In the genomic region with DNA sequence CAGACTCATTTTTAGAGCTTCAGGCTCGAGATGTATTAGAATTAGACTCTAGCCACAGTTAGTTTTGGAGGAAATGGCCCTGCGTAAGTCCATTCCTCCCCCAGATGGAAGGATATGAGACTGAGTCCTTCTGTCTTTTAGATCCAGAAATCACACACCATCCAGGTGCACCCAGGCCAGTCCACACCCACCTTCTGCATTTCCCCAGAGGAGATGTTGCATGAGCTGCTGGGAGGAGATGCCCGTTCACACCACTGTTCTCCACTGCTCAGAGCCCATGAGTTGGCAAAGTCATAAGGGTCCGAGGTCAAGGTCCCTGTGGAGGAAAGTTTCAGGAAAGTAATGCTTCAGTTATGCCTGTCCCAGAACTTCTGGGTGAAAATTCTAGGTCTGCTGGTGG, we compare ENCODE assay signal across 14 cellular contexts. TPM values are rescaled to one million over a fixed set of nuclear protein-coding genes. Genes with fewer than 3 reads are reported as not detected.
DNase-seq lines count a peak whose midpoint lies in the region; ATAC-seq and TF ChIP-seq lines count a peak whose summit lies in the region.
"Had no signal": no experiment of that assay in that cellular context is flagged by ENCODE, and none has a peak within 500 bp of the region (broad histone marks: within the 10 kb centered on the region; RNA-seq: fewer than 3 reads in every experiment).

No MANE protein-coding gene starts in this region.

- H3K27me3 ChIP-seq in IMR-90 (ENCODE audit: control insufficient read depth, insufficient read depth, low read length) (no peaks in the 10 kb centered on the region), endodermal cell (ENCODE audit: control insufficient read depth, insufficient read depth, low read length, poor library complexity, severe bottlenecking) (no peaks in the 10 kb centered on the region), neuronal stem cell (ENCODE audit: control insufficient read depth in 3 of 3, insufficient read depth in 3 of 3, low read depth in 1 of 3, low read length in 3 of 3) (no peaks in the 10 kb centered on the region), spleen (replicated peaks in 1 of 7) (peaks cover 0 to 22% (median 0%) of the 10 kb centered on the region in 7 donors)

- no peak for ATAC-seq in IMR-90 (ENCODE audit: low read depth)
- no peak for ATAC-seq in GM18498 (IDR thresholded peaks at IDR 0.05; ENCODE audit: unreplicated experiment)

- no peak for TF ChIP-seq CTCF in IMR-90 (conservative IDR thresholded peaks at IDR 0.05; ENCODE audit: low read depth, low read length)
- TF ChIP-seq CTCF in endodermal cell (conservative IDR thresholded peaks at IDR 0.05): no peak
- no peak for TF ChIP-seq CTCF in spleen (IDR thresholded peaks at IDR 0.05 in 8 of 11, conservative IDR thresholded peaks at IDR 0.05 in 3 of 11)

- H3K27ac ChIP-seq in IMR-90 (ENCODE audit: insufficient read depth, low read length): no peak overlapping the region
- no peak overlapping the region for H3K27ac ChIP-seq in endodermal cell (ENCODE audit: low read depth, low read length)
- H3K27ac ChIP-seq in neuronal stem cell (replicated peaks; ENCODE audit: low read length): no peak overlapping the region
- H3K27ac ChIP-seq in spleen: no peak overlapping the region
- H3K27ac ChIP-seq: C4-2B, GM23248 had no signal

- no peak overlapping the region for H3K4me2 ChIP-seq in IMR-90 (ENCODE audit: low read depth, low read length)
- H3K4me2 ChIP-seq in neuronal stem cell (ENCODE audit: insufficient read depth, low read length, poor library complexity, severe bottlenecking): no peak overlapping the region

- H2BK20ac ChIP-seq in IMR-90 (ENCODE audit: low read depth, low read length): 0 out of 2 replicates have a peak overlapping the region, but pooled peaks have one; percentile 8

- no peak for TF ChIP-seq RAD21 in IMR-90 (IDR thresholded peaks at IDR 0.05; ENCODE audit: low read length)

- peaks cover 87% of the 10 kb centered on the region for H3K36me3 Mint-ChIP-seq in endodermal cell (ENCODE audit: low read depth)
- H3K36me3 Mint-ChIP-seq: CD4-positive, alpha-beta memory T cell had no signal

- TF ChIP-seq POLR2A in IMR-90 (IDR thresholded peaks at IDR 0.05; ENCODE audit: low read depth, low read length) (no peak), spleen (IDR thresholded peaks at IDR 0.05) (no peak)

- DNase-seq in IMR-90 (no peak), endodermal cell (peak; percentile 28), neuronal stem cell (ENCODE audit: low spot score) (no peak), spleen (peak; percentile 10), GF-D8 (lab: John Stamatoyannopoulos, UW) (no peak), COR-L47 (lab: John Stamatoyannopoulos, UW) (no peak)
- DNase-seq: ACHN; Calu3; CD4-positive, alpha-beta memory T cell; DMS79 treated with DMSO at 0.1 percent for 48 hours; GM23248 had no signal

- no CpG with 5 or more reads among the region's 4 CpGs for WGBS in IMR-90 (ENCODE audit: extremely low coverage in 2 of 2, insufficient read length in 1 of 2), 2 experiments
- 91 to 93% methylated on average over 2 to 4 of the region's 4 CpGs for WGBS in endodermal cell (ENCODE audit: insufficient coverage in 1 of 2, insufficient read length in 1 of 2), 2 experiments
- no CpG with 5 or more reads among the region's 4 CpGs for WGBS in neuronal stem cell (ENCODE audit: extremely low coverage in 2 of 2, insufficient read length in 2 of 2, insufficient replicate concordance in 1 of 2), 2 donors
- 77 to 84% (median 80%) methylated on average over 4 of the region's 4 CpGs for WGBS in spleen, 5 donors

- no peaks in the 10 kb centered on the region for H3K9me3 ChIP-seq in IMR-90 (ENCODE audit: control insufficient read depth, insufficient read depth, low read length)
- H3K9me3 ChIP-seq in endodermal cell (ENCODE audit: control insufficient read depth, low read length): no peaks in the 10 kb centered on the region
- H3K9me3 ChIP-seq in neuronal stem cell (replicated peaks in 1 of 2; ENCODE audit: control insufficient read depth in 2 of 2, insufficient read depth in 1 of 2, low read depth in 1 of 2, low read length in 2 of 2): no peaks in the 10 kb centered on the region
- H3K9me3 ChIP-seq in spleen: no peaks in the 10 kb centered on the region
- H3K9me3 ChIP-seq: HAP-1 had no signal

- no peaks in the 10 kb centered on the region for H4K20me1 ChIP-seq in IMR-90 (ENCODE audit: insufficient read depth, low read length)

- no peak overlapping the region for H4K5ac ChIP-seq in IMR-90 (ENCODE audit: low read depth, low read length)

- H2BK120ac ChIP-seq in IMR-90 (ENCODE audit: low read depth, low read length) (no peak overlapping the region), neuronal stem cell (ENCODE audit: low read depth, low read length) (no peak overlapping the region)

- H3K4me3 Mint-ChIP-seq in endodermal cell: no peak overlapping the region
- H3K4me3 Mint-ChIP-seq: CD4-positive, alpha-beta memory T cell had no signal

- POLR2A ChIA-PET in IMR-90 (lab: Charles Lee; ENCODE audit: unreplicated experiment): no interaction called here

- H3K18ac ChIP-seq in IMR-90 (ENCODE audit: low read depth, low read length) (no peak overlapping the region), neuronal stem cell (ENCODE audit: low read length) (peak overlapping the region; percentile 36)

- H3K4ac ChIP-seq in IMR-90 (ENCODE audit: low read depth, low read length): no peak overlapping the region
- no peak overlapping the region for H3K4ac ChIP-seq in neuronal stem cell (ENCODE audit: low read length)

- no peak overlapping the region for H3K9ac ChIP-seq in IMR-90 (ENCODE audit: low read depth, low read length)
- no peak overlapping the region for H3K9ac ChIP-seq in endodermal cell (ENCODE audit: extremely low read depth, low read length, poor library complexity, severe bottlenecking)
- H3K9ac ChIP-seq in neuronal stem cell (ENCODE audit: low read depth, low read length, poor library complexity): no peak overlapping the region
- H3K9ac ChIP-seq: GM23248 had no signal

- peak overlapping the region; percentile 77; the same call in 1 of the 2 replicates for H2AK5ac ChIP-seq in IMR-90 (ENCODE audit: low read depth, low read length)
- no peak overlapping the region for H2AK5ac ChIP-seq in neuronal stem cell (ENCODE audit: low read depth, low read length)

- H2AK9ac ChIP-seq in IMR-90 (replicated peaks; ENCODE audit: low read depth, low read length, poor library complexity): no peak overlapping the region

- CTCF ChIA-PET in IMR-90 (lab: Yijun Ruan, JAX): no interaction called here

- H3K9me3 Mint-ChIP-seq in endodermal cell: no peaks in the 10 kb centered on the region

- H4K8ac ChIP-seq in IMR-90 (ENCODE audit: low read depth in 2 of 2, low read length in 2 of 2): no peak overlapping the region
- no peak overlapping the region for H4K8ac ChIP-seq in neuronal stem cell (ENCODE audit: low read depth, low read length)

- H3K36me3 ChIP-seq in IMR-90 (ENCODE audit: control insufficient read depth, insufficient read depth, low read length): no peaks in the 10 kb centered on the region
- peaks cover 33% of the 10 kb centered on the region for H3K36me3 ChIP-seq in endodermal cell (ENCODE audit: control insufficient read depth, insufficient read depth, low read length)
- H3K36me3 ChIP-seq in neuronal stem cell (replicated peaks in 1 of 2; ENCODE audit: control insufficient read depth in 2 of 2, insufficient read depth in 2 of 2, low read length in 2 of 2): no peaks in the 10 kb centered on the region
- peaks cover 0 to 11% (median 0%) of the 10 kb centered on the region in 6 donors for H3K36me3 ChIP-seq in spleen
- H3K36me3 ChIP-seq: HAP-1 had no signal

- no peak overlapping the region for H2AFZ ChIP-seq in IMR-90 (replicated peaks; ENCODE audit: low read length, poor library complexity)
- no peak overlapping the region for H2AFZ ChIP-seq in neuronal stem cell (ENCODE audit: low read length)
- H2AFZ ChIP-seq: GM23248 had no signal

- BruUV-seq in IMR-90 (replicated peaks; lab: Mats Ljungman, UMichigan): no TSS peak

- no peak overlapping the region for H2BK5ac ChIP-seq in IMR-90 (ENCODE audit: low read depth, low read length, poor library complexity, severe bottlenecking)
- H2BK5ac ChIP-seq in neuronal stem cell (ENCODE audit: low read length): no peak overlapping the region

- intact Hi-C loops in IMR-90 (cut with micrococcal nuclease): no loop called here
- intact Hi-C loops in spleen (cut with DNase I; ENCODE audit: low total_unique reads): no loop called here

- peaks cover 36% of the 10 kb centered on the region for H3K9me1 ChIP-seq in IMR-90 (ENCODE audit: insufficient read depth, low read length)

- H3K56ac ChIP-seq in IMR-90 (ENCODE audit: extremely low read depth, insufficient read depth, low read length): no peak overlapping the region

- H3K14ac ChIP-seq in IMR-90 (replicated peaks; ENCODE audit: low read depth, low read length) (no peak overlapping the region), neuronal stem cell (ENCODE audit: low read length) (no peak overlapping the region)

- H3K79me1 ChIP-seq in IMR-90 (ENCODE audit: low read depth in 1 of 2, low read length in 2 of 2) (no peaks in the 10 kb centered on the region), neuronal stem cell (ENCODE audit: low read depth, low read length) (no peaks in the 10 kb centered on the region)

- dilution Hi-C loops in IMR-90 (cut with HindIII; ENCODE audit: low sequenced_read_pairs, unreplicated experiment): no loop called here

- in situ Hi-C loops in IMR-90 (cut with MboI; ENCODE audit: low sequenced_read_pairs): no loop called here

- H3K4me1 ChIP-seq in IMR-90 (ENCODE audit: control insufficient read depth, insufficient read depth, low read length): peaks cover 20% of the 10 kb centered on the region
- no peaks in the 10 kb centered on the region for H3K4me1 ChIP-seq in endodermal cell (ENCODE audit: control insufficient read depth, insufficient read depth, low read length)
- peaks cover 2 to 3% of the 10 kb centered on the region in 2 donors for H3K4me1 ChIP-seq in neuronal stem cell (ENCODE audit: control insufficient read depth in 2 of 2, insufficient read depth in 1 of 2, low read depth in 1 of 2, low read length in 2 of 2)
- H3K4me1 ChIP-seq in spleen: peaks cover 0 to 27% (median 6%) of the 10 kb centered on the region in 6 donors
- H3K4me1 ChIP-seq: HAP-1 had no signal

- H3K27ac Mint-ChIP-seq in endodermal cell: no peak overlapping the region
- H3K27ac Mint-ChIP-seq: CD4-positive, alpha-beta memory T cell had no signal

- H3K4me1 Mint-ChIP-seq in endodermal cell: peaks cover 10% of the 10 kb centered on the region

- no peak overlapping the region for H2BK12ac ChIP-seq in neuronal stem cell (ENCODE audit: low read length)

- no peak overlapping the region for H2BK15ac ChIP-seq in IMR-90 (ENCODE audit: low read depth, low read length)
- H2BK15ac ChIP-seq in neuronal stem cell (ENCODE audit: low read length): no peak overlapping the region

- no peaks in the 10 kb centered on the region for H3K27me3 Mint-ChIP-seq in endodermal cell (ENCODE audit: insufficient read depth)

- H3K23ac ChIP-seq in IMR-90 (ENCODE audit: low read depth, low read length) (no peak overlapping the region), neuronal stem cell (ENCODE audit: low read depth, low read length, poor library complexity) (no peak overlapping the region)

- H4K91ac ChIP-seq in IMR-90 (ENCODE audit: insufficient read depth, low read depth, low read length): no peak overlapping the region
- H4K91ac ChIP-seq in neuronal stem cell (ENCODE audit: low read depth, low read length, poor library complexity): no peak overlapping the region

- H3K4me3 ChIP-seq in IMR-90 (ENCODE audit: insufficient read depth, low read depth, low read length) (no peak overlapping the region), endodermal cell (ENCODE audit: low read length) (no peak overlapping the region), neuronal stem cell (ENCODE audit: low read length in 2 of 2) (no peak overlapping the region), spleen (no peak overlapping the region)
- H3K4me3 ChIP-seq: GM23248, HAP-1 had no signal

RNA-seq across cellular contexts. Expression of gene VWF, which starts 29.2 kb away (rescaled TPM):
- total RNA-seq in IMR-90 (2012; rRNA removed) (under 0.01 TPM in 2 replicates), endodermal cell (100 to 1,000 TPM; 248 to 476 TPM), spleen (100 to 1,000 TPM; 272 to 957 (median 395) TPM)
- polyA plus RNA-seq in IMR-90 (2012; rRNA removed) (0.09 and 0.10 TPM in 2 replicates), spleen (10 to 100 TPM; 12.9 to 38.6 (median 15.5) TPM)
- polyA plus RNA-seq in IMR-90 (2012; cell fraction: cytosol; rRNA removed): 0.04 and 0.11 TPM in 2 replicates
- polyA plus RNA-seq in IMR-90 (2012; cell fraction: nucleus; rRNA removed; ENCODE audit: low replicate concordance): 0.14 and 0.34 TPM in 2 replicates
- 2.9 TPM for polyA plus RNA-seq in endodermal cell (2013, experiment 1 of 2)
- 4.7 TPM for polyA plus RNA-seq in endodermal cell (2013, experiment 2 of 2)
- polyA plus RNA-seq in neuronal stem cell (2013, experiment 1 of 2): 0.24 TPM
- polyA plus RNA-seq in neuronal stem cell (2013, experiment 2 of 2): 0.25 TPM
- total RNA-seq: Calu3, GM23248 had no signal

Comparison
In these comparisons a context has a peak if more than half of its experiments do, and no peak if none do; other contexts are left out.
1. DNase-seq: peak in endodermal cell (single experiment) and spleen (single experiment); none in IMR-90 (single experiment), neuronal stem cell (single experiment), GF-D8 (single experiment) and COR-L47 (single experiment).
2. RNA of gene VWF, which starts 29.2 kb away (total RNA-seq): 248 to 476 TPM in endodermal cell and 272 to 957 TPM in spleen; under 0.01 TPM in IMR-90; every median in the first group is over 100 times any median in the second.